8 cellular contexts compared by ENCODE assay signal in genomic region chr16:4847774-4848587, GRCh38. TPM values are rescaled to one million over a fixed set of nuclear protein-coding genes. Genes with fewer than 3 reads are reported as not detected.
A peak's percentile ranks its signal among the peaks of the same experiment; 100 is the strongest.
DNase-seq lines count a peak whose midpoint lies in the region; ATAC-seq and TF ChIP-seq lines count a peak whose summit lies in the region.

No MANE protein-coding gene starts in this region.

- H3K36me3 ChIP-seq in left ventricle myocardium inferior = peaks cover 29% of the 10 kb centered on the region

- no peaks in the 10 kb centered on the region for H3K9me3 ChIP-seq in left ventricle myocardium inferior (replicated peaks)

- H3K4me3 ChIP-seq in AG09309 (ENCODE audit: control insufficient read depth, low read depth, low read length) (peak overlapping the region; percentile 60), left ventricle myocardium inferior (peak overlapping the region; percentile 95)

- TF ChIP-seq CTCF in AG09309 (IDR thresholded peaks at IDR 0.05; ENCODE audit: control insufficient read depth, insufficient read depth, low read depth, low read length, missing control alignments) = no peak
- TF ChIP-seq CTCF in left ventricle myocardium inferior (IDR thresholded peaks at IDR 0.05; ENCODE audit: borderline replicate concordance) = no peak

- intact Hi-C loops in left ventricle myocardium inferior (cut with micrococcal nuclease) = no loop called here

- H3K4me3 Mint-ChIP-seq in activated naive CD8-positive, alpha-beta T cell treated with anti-CD3 and anti-CD28 coated beads, Interleukin-2, amount 50 U/mL, for 24 hours = peak overlapping the region; percentile 91

- peaks cover 56% of the 10 kb centered on the region for H3K4me1 Mint-ChIP-seq in activated naive CD8-positive, alpha-beta T cell treated with anti-CD3 and anti-CD28 coated beads, Interleukin-2, amount 50 U/mL, for 24 hours

- peak; percentile 15 for ATAC-seq in GM18868 (IDR thresholded peaks at IDR 0.05; ENCODE audit: unreplicated experiment)
- peak; percentile 20 for ATAC-seq in HG03097 (IDR thresholded peaks at IDR 0.05; ENCODE audit: low FRiP score, unreplicated experiment)
- ATAC-seq in activated naive CD8-positive, alpha-beta T cell treated with anti-CD3 and anti-CD28 coated beads, Interleukin-2, amount 50 U/mL, for 24 hours = peak; percentile 11

- peak; percentile 8 for DNase-seq in AG09309 (ENCODE audit: low read depth)
- peak; percentile 72 for DNase-seq in RPMI7951 (ENCODE audit: low read depth)
- peak; percentile 44 for DNase-seq in activated naive CD8-positive, alpha-beta T cell treated with anti-CD3 and anti-CD28 coated beads, Interleukin-2, amount 50 U/mL, for 24 hours
- peak; percentile 47 for DNase-seq in left ventricle myocardium inferior
- peak; percentile 11 for DNase-seq in putamen (ENCODE audit: low spot score)
- DNase-seq in GOT3 (lab: John Stamatoyannopoulos, UW) = no peak

- peak overlapping the region; percentile 92 for H3K27ac ChIP-seq in left ventricle myocardium inferior (replicated peaks)

- no peaks in the 10 kb centered on the region for H3K27me3 Mint-ChIP-seq in activated naive CD8-positive, alpha-beta T cell treated with anti-CD3 and anti-CD28 coated beads, Interleukin-2, amount 50 U/mL, for 24 hours

- no peaks in the 10 kb centered on the region for H3K27me3 ChIP-seq in left ventricle myocardium inferior (ENCODE audit: low read depth)

- H3K27ac Mint-ChIP-seq in activated naive CD8-positive, alpha-beta T cell treated with anti-CD3 and anti-CD28 coated beads, Interleukin-2, amount 50 U/mL, for 24 hours = peak overlapping the region; percentile 83

- H3K36me3 Mint-ChIP-seq in activated naive CD8-positive, alpha-beta T cell treated with anti-CD3 and anti-CD28 coated beads, Interleukin-2, amount 50 U/mL, for 24 hours (ENCODE audit: low read depth) = peaks cover 26% of the 10 kb centered on the region

- H3K9me3 Mint-ChIP-seq in activated naive CD8-positive, alpha-beta T cell treated with anti-CD3 and anti-CD28 coated beads, Interleukin-2, amount 50 U/mL, for 24 hours = no peaks in the 10 kb centered on the region

- peaks cover 87% of the 10 kb centered on the region for H3K4me1 ChIP-seq in left ventricle myocardium inferior

RNA-seq across cellular contexts. Expression of gene UBN1, which starts 0.7 kb away (rescaled TPM):
- total RNA-seq in RPMI7951 (2014; rRNA removed; shearing (Covaris generic)) = 16.5 and 19.7 TPM in 2 replicates
- total RNA-seq in left ventricle myocardium inferior = 41.1 TPM

RNA-seq across cellular contexts. Expression of gene GLYR1, which starts 0.9 kb away (rescaled TPM):
- 17.8 and 21.4 TPM in 2 replicates for total RNA-seq in RPMI7951 (2014; rRNA removed; shearing (Covaris generic))
- 86.7 TPM for total RNA-seq in left ventricle myocardium inferior

RNA-seq across cellular contexts. Expression of gene ROGDI, which starts 45.5 kb away (rescaled TPM):
- total RNA-seq in RPMI7951 (2014; rRNA removed; shearing (Covaris generic)) = 13.1 and 16.9 TPM in 2 replicates
- 97.4 TPM for total RNA-seq in left ventricle myocardium inferior

RNA-seq across cellular contexts. Expression of gene SMIM22, which starts 52.8 kb away (rescaled TPM):
- total RNA-seq in RPMI7951 (2014; rRNA removed; shearing (Covaris generic)) = not detected in 2 replicates
- total RNA-seq in left ventricle myocardium inferior = not detected

RNA-seq across cellular contexts. Expression of gene SEPTIN12, which starts 59.8 kb away (rescaled TPM):
- total RNA-seq in RPMI7951 (2014; rRNA removed; shearing (Covaris generic)) = not detected in 2 replicates
- total RNA-seq in left ventricle myocardium inferior = not detected
